ENCODE assay signal across 8 cellular contexts in the genomic region with DNA sequence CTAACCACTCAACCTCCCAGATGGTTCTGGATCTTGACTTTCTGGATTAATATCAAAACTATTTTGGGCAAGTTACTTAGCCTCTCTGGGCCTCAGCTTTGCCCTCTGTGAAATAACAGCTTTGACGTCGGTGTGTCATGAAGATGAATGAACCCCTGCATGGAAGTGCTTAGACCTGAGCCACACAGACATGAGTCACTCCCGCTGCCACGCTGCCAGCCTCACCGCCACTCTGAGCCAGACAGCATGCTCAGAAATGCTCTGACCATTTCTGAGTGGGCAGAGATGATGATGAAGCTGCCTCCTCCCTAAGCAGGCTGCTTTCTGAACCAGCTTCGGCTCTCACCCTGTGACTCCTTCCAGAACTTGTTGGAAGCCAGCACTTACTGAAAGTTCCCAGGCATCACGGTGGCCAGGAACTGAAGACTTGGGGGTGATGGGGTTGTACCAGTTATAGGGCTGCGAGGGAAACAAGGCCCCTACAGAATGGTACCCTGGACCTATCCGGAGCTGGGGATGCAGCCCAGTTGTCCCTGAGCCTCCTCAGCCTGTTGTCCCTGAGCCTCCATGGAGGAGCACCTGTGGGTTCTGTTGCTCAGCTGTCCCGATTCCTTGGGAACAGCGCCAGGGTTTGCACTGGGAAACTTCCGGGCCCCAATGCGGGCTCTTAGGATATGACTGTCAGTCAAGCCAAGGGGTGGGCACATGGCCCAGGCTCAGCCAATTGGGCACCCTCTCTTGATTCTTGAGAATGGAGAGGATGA.
DNase-seq lines count a peak whose midpoint lies in the region; ATAC-seq lines count a peak whose summit lies in the region.

No MANE protein-coding gene starts in this region.

- DNase-seq in HCEC 1CT (peak; percentile 47), fibroblast of peridontal ligament (ENCODE audit: extremely low read depth) (peak; percentile 58), midbrain (lab: John Stamatoyannopoulos, UW) (no peak), globus pallidus (ENCODE audit: low spot score) (no peak)
- DNase-seq in activated CD4-positive, alpha-beta T cell treated with anti-CD3 and anti-CD28 coated beads, Interleukin-2, amount 50 U/mL, for 48 hours, result peak; percentile 70 to 77
- peak; percentile 67 for DNase-seq in stimulated activated CD4-positive, alpha-beta T cell treated with anti-CD3 and anti-CD28 coated beads, Interleukin-4, amount 100 ng/mL, for 1 hour
- no peak for DNase-seq in NK-92 treated with Interleukin-12 subunit alpha and Interleukin-12 subunit beta, amount 100 ng/mL, for 24 hours (lab: John Stamatoyannopoulos, UW)

- no peak for ATAC-seq in HG03095 (IDR thresholded peaks at IDR 0.05; ENCODE audit: unreplicated experiment)

Comparison
In these comparisons a context has a peak if more than half of its experiments do, and no peak if none do; other contexts are left out.
1. DNase-seq: peak in HCEC 1CT (single experiment), activated CD4-positive, alpha-beta T cell treated with anti-CD3 and anti-CD28 coated beads, Interleukin-2, amount 50 U/mL, for 48 hours (2 of 2), fibroblast of peridontal ligament (single experiment) and stimulated activated CD4-positive, alpha-beta T cell treated with anti-CD3 and anti-CD28 coated beads, Interleukin-4, amount 100 ng/mL, for 1 hour (single experiment); none in midbrain (single experiment), globus pallidus (single experiment) and NK-92 treated with Interleukin-12 subunit alpha and Interleukin-12 subunit beta, amount 100 ng/mL, for 24 hours (single experiment).